In the genomic region with DNA sequence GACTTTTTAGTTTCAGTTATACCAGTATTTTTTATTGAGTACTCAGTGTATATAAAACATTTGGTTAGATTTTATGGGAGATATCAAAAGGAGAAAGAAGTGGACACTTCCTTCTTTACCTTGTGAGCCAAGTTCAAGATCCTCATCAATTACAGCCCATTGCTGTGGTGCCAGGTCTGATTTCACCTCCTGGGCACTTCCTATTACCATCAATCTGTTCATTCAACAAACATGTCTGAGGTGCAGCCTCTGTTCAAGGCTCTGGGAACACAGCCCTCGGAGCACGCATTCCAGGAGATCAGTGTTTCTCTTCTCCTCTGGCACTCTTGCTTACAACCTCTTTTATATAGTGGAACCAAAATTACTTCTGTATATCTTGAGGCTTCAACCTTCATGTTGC, we compare ENCODE assay signal across 19 cellular contexts.
A peak's percentile ranks its signal among the peaks of the same experiment; 100 is the strongest.
DNase-seq lines count a peak whose midpoint lies in the region; ATAC-seq and TF ChIP-seq lines count a peak whose summit lies in the region.
"Had no signal": no experiment of that assay in that cellular context is flagged by ENCODE, and none has a peak within 500 bp of the region (broad histone marks: within the 10 kb centered on the region; RNA-seq: fewer than 3 reads in every experiment).

No MANE protein-coding gene starts in this region.

- H3K36me3 ChIP-seq in PC-3 (ENCODE audit: low read depth, low read length) (0 out of 2 replicates have a peak, but pooled peaks cover 2% of the 10 kb centered on the region), body of pancreas (replicated peaks in 1 of 2; ENCODE audit: insufficient read depth in 1 of 2, low read depth in 2 of 2) (peaks cover 0 to 3% of the 10 kb centered on the region in 2 donors)

- no peaks in the 10 kb centered on the region for H3K27me3 Mint-ChIP-seq in neural crest cell (ENCODE audit: low read depth)
- H3K27me3 Mint-ChIP-seq: CD4-positive, CD25-positive, alpha-beta regulatory T cell had no signal

- H3K27ac Mint-ChIP-seq in neural crest cell (ENCODE audit: unreplicated experiment), result peak overlapping the region; percentile 53
- H3K27ac Mint-ChIP-seq: CD4-positive, CD25-positive, alpha-beta regulatory T cell; CD8-positive, alpha-beta T cell; GM23338; H9 had no signal

- H3K36me3 Mint-ChIP-seq in neural crest cell (ENCODE audit: low read depth), result peaks cover 10% of the 10 kb centered on the region

- no peaks in the 10 kb centered on the region for H3K79me2 ChIP-seq in PC-3 (ENCODE audit: low read length)

- no peak overlapping the region for H2AFZ ChIP-seq in PC-3 (ENCODE audit: low read length)
- H2AFZ ChIP-seq: GM23338 had no signal

- no peak overlapping the region for H3K27ac ChIP-seq in PC-3 (ENCODE audit: low read length)
- no peak overlapping the region for H3K27ac ChIP-seq in body of pancreas

- peak; percentile 87 for DNase-seq in LNCaP clone FGC (ENCODE audit: low read depth)
- no peak for DNase-seq in PC-3
- DNase-seq in body of pancreas, result peak in 1 of 4 donors; percentile 7
- no peak for DNase-seq in neural crest cell (ENCODE audit: low read depth, low spot score)
- no peak for DNase-seq in NCI-H187 treated with DMSO at 0.1 percent for 48 hours (lab: John Stamatoyannopoulos, UW)
- no peak for DNase-seq in dermis blood vessel endothelial cell
- DNase-seq in activated CD4-positive, alpha-beta T cell treated with anti-CD3 and anti-CD28 coated beads for 48 hours, result no peak
- DNase-seq in retina, result no peak
- DNase-seq: 8988T; C1 segment of cervical spinal cord; Caco-2; CD4-positive, CD25-positive, alpha-beta regulatory T cell; CD8-positive, alpha-beta T cell; DMS153; DND-41; H9 had no signal

- H3K4me3 ChIP-seq in LNCaP clone FGC (ENCODE audit: low read depth, low read length), result no peak overlapping the region
- H3K4me3 ChIP-seq in PC-3 (ENCODE audit: low read length), result no peak overlapping the region
- no peak overlapping the region for H3K4me3 ChIP-seq in body of pancreas
- H3K4me3 ChIP-seq: GM12878, GM23338 had no signal

- no peaks in the 10 kb centered on the region for H3K4me1 ChIP-seq in PC-3 (ENCODE audit: insufficient read depth, low read length)
- H3K4me1 ChIP-seq in body of pancreas, result no peaks in the 10 kb centered on the region
- H3K4me1 ChIP-seq: Caco-2 had no signal

- intact Hi-C loops in PC-3 (cut with micrococcal nuclease) (no loop called here), body of pancreas (cut with DNase I) (no loop called here)

- no peak overlapping the region for H3K9ac ChIP-seq in PC-3 (ENCODE audit: low read length)

- H3K9me2 ChIP-seq in PC-3 (replicated peaks; ENCODE audit: low read length), result no peaks in the 10 kb centered on the region

- no peak overlapping the region for H3K4me2 ChIP-seq in PC-3 (ENCODE audit: low read length)
- H3K4me2 ChIP-seq: GM23338 had no signal

- no peak for TF ChIP-seq POLR2A in body of pancreas (IDR thresholded peaks at IDR 0.05)

- POLR2A ChIA-PET in PC-3 (lab: Charles Lee; ENCODE audit: unreplicated experiment), result no interaction called here

- no peaks in the 10 kb centered on the region for H3K9me3 ChIP-seq in PC-3 (ENCODE audit: low read length)
- no peaks in the 10 kb centered on the region for H3K9me3 ChIP-seq in body of pancreas
- H3K9me3 ChIP-seq: Caco-2 had no signal

- CTCF ChIA-PET in PC-3 (lab: Charles Lee), result no interaction called here

- no peaks in the 10 kb centered on the region for H3K9me3 Mint-ChIP-seq in neural crest cell
- H3K9me3 Mint-ChIP-seq: CD8-positive, alpha-beta T cell; GM23338; H9 had no signal

- ATAC-seq in PC-3 (peak; percentile 40), body of pancreas (peak; percentile 68)
- ATAC-seq: CD8-positive, alpha-beta T cell; GM12878; GM23338; HCT116 had no signal

- TF ChIP-seq CTCF in LNCaP clone FGC (IDR thresholded peaks at IDR 0.05; ENCODE audit: control insufficient read depth, extremely low read depth, insufficient read depth) (no peak), PC-3 (conservative IDR thresholded peaks at IDR 0.05; ENCODE audit: low read depth, low read length) (no peak), body of pancreas (IDR thresholded peaks at IDR 0.05) (no peak), neural crest cell (conservative IDR thresholded peaks at IDR 0.05) (no peak)

- BruUV-seq in PC-3 (replicated peaks; lab: Mats Ljungman, UMichigan), result no TSS peak

- peaks cover 18% of the 10 kb centered on the region for H3K4me1 Mint-ChIP-seq in neural crest cell

- H4K20me1 ChIP-seq in PC-3 (ENCODE audit: low read length), result no peaks in the 10 kb centered on the region

- H3K4me3 Mint-ChIP-seq in neural crest cell, result no peak overlapping the region
- H3K4me3 Mint-ChIP-seq: CD4-positive, CD25-positive, alpha-beta regulatory T cell; CD8-positive, alpha-beta T cell; GM23338; H9 had no signal

- no peaks in the 10 kb centered on the region for H3F3A ChIP-seq in PC-3 (ENCODE audit: low read length, unreplicated experiment)

- 50 to 61% methylated on average over 2 of the region's 2 CpGs for WGBS in body of pancreas, 2 donors

- H3K27me3 ChIP-seq in PC-3 (ENCODE audit: low read length), result no peaks in the 10 kb centered on the region
- H3K27me3 ChIP-seq in body of pancreas, result no peaks in the 10 kb centered on the region
